19 cellular contexts compared by ENCODE assay signal in genomic region chr9:129264388-129264787, GRCh38.
DNase-seq lines count a peak whose midpoint lies in the region; ATAC-seq, FAIRE-seq and TF ChIP-seq lines count a peak whose summit lies in the region.
"Had no signal": no experiment of that assay in that cellular context is flagged by ENCODE, and none has a peak within 500 bp of the region (broad histone marks: within the 10 kb centered on the region; RNA-seq: fewer than 3 reads in every experiment).

No MANE protein-coding gene starts in this region.

- H3K9me3 Mint-ChIP-seq in activated naive CD8-positive, alpha-beta T cell treated with anti-CD3 and anti-CD28 coated beads for 36 hours, result no peaks in the 10 kb centered on the region
- H3K9me3 Mint-ChIP-seq: CD4-positive, alpha-beta T cell; HFFc6 had no signal

- TF ChIP-seq POLR2A in GM12878 (IDR thresholded peaks at IDR 0.05; ENCODE audit: low read depth, low read length), result no peak

- no peak overlapping the region for H2BK120ac ChIP-seq in mesendoderm (ENCODE audit: low read depth, low read length)

- no peaks in the 10 kb centered on the region for H3K36me3 Mint-ChIP-seq in activated naive CD8-positive, alpha-beta T cell treated with anti-CD3 and anti-CD28 coated beads for 36 hours

- no peak overlapping the region for H3K23ac ChIP-seq in mesendoderm (ENCODE audit: low read length)

- H2AK5ac ChIP-seq in mesendoderm (ENCODE audit: low read length), result no peak overlapping the region

- H3K9me3 ChIP-seq in GM12878 (replicated peaks; ENCODE audit: control insufficient read depth, insufficient read depth, low read length), result no peaks in the 10 kb centered on the region

- SMC1A ChIA-PET in GM12878 (lab: Charles Lee; ENCODE audit: uncharacterized antibody, unreplicated experiment), result no interaction called here

- H3K9ac ChIP-seq in GM12878 (ENCODE audit: control insufficient read depth, insufficient read depth, low read length), result no peak overlapping the region
- no peak overlapping the region for H3K9ac ChIP-seq in mesendoderm (ENCODE audit: low read length)

- H3K79me2 ChIP-seq in GM12878 (ENCODE audit: control insufficient read depth, insufficient read depth, low read length) (no peaks in the 10 kb centered on the region), mesendoderm (ENCODE audit: control insufficient read depth, insufficient read depth, low read length) (no peaks in the 10 kb centered on the region)

- no peak overlapping the region for H3K4me3 ChIP-seq in GM12878
- H3K4me3 ChIP-seq in mesendoderm (ENCODE audit: low read length), result no peak overlapping the region

- H3K4me2 ChIP-seq in GM12878 (ENCODE audit: control insufficient read depth, insufficient read depth), result no peak overlapping the region
- H3K4me2 ChIP-seq in mesendoderm (ENCODE audit: low read length), result no peak overlapping the region

- no peak overlapping the region for H3K27ac Mint-ChIP-seq in activated naive CD8-positive, alpha-beta T cell treated with anti-CD3 and anti-CD28 coated beads for 36 hours
- H3K27ac Mint-ChIP-seq: B cell; CD4-positive, alpha-beta T cell; HFFc6 had no signal

- H3K4ac ChIP-seq in mesendoderm (ENCODE audit: low read depth, low read length), result no peak overlapping the region

- CTCF ChIA-PET in GM12878 (lab: Yijun Ruan, JAX), result no interaction called here

- no peak for FAIRE-seq in GM12878 (lab: Jason Lieb, UNC)
- FAIRE-seq: A204.1, GM12892 had no signal

- intact Hi-C loops in GM12878 (cut with micrococcal nuclease; ENCODE audit: unreplicated experiment), result no loop called here
- intact Hi-C loops in head of caudate nucleus (cut with DNase I), result no loop called here

- no peak overlapping the region for H4K5ac ChIP-seq in mesendoderm (ENCODE audit: low read length)

- no peak overlapping the region for H2AFZ ChIP-seq in GM12878 (ENCODE audit: control insufficient read depth, low read depth, low read length)

- H3K4me3 Mint-ChIP-seq in activated naive CD8-positive, alpha-beta T cell treated with anti-CD3 and anti-CD28 coated beads for 36 hours, result no peak overlapping the region
- H3K4me3 Mint-ChIP-seq: B cell; CD4-positive, alpha-beta T cell; HFFc6 had no signal

- no peaks in the 10 kb centered on the region for H4K20me1 ChIP-seq in GM12878 (ENCODE audit: control insufficient read depth, insufficient read depth)

- H3K4me1 ChIP-seq in GM12878 (ENCODE audit: control insufficient read depth, insufficient read depth, low read length), result peaks cover 7% of the 10 kb centered on the region
- H3K4me1 ChIP-seq in mesendoderm (ENCODE audit: control insufficient read depth, low read depth, low read length), result no peaks in the 10 kb centered on the region

- DNase-seq in NCI-H748 (lab: John Stamatoyannopoulos, UW; ENCODE audit: unreplicated experiment) (peak; percentile 57), NCI-H748 treated with DMSO at 0.1 percent for 48 hours (lab: John Stamatoyannopoulos, UW) (no peak), NAMALWA (ENCODE audit: low spot score) (peak; percentile 56), GM12878 (ENCODE audit: low read depth, low spot score) (no peak), mesendoderm (peak; percentile 73), head of caudate nucleus (no peak)
- no peak for DNase-seq in activated naive CD8-positive, alpha-beta T cell treated with anti-CD3 and anti-CD28 coated beads for 36 hours
- no peak for DNase-seq in activated naive CD4-positive, alpha-beta T cell treated with anti-CD3 and anti-CD28 coated beads, Interleukin-2, amount 50 U/mL, for 16 hours
- DNase-seq: C1 segment of cervical spinal cord; Calu3; CD4-positive, alpha-beta T cell; DMS 273 treated with DMSO at 0.1 percent for 48 hours; GOT3; HCEC 1CT; HFFc6 had no signal

- H3K18ac ChIP-seq in mesendoderm (ENCODE audit: low read length), result no peak overlapping the region

- no TSS peak for BruUV-seq in GM12878 (replicated peaks; lab: Mats Ljungman, UMichigan)

- TF ChIP-seq RAD21 in GM12878 (IDR thresholded peaks at IDR 0.05; ENCODE audit: insufficient read depth, low read depth, low read length), result no peak

- in situ Hi-C loops in GM12878 (cut with MboI), result no loop called here

- no peak for ATAC-seq in GM12878

- no peak for TF ChIP-seq CTCF in GM12878 (IDR thresholded peaks at IDR 0.05 in 2 of 3, conservative IDR thresholded peaks at IDR 0.05 in 1 of 3; ENCODE audit: control insufficient read depth in 2 of 3, extremely low read depth in 1 of 3, insufficient read depth in 1 of 3, low read depth in 3 of 3, low read length in 3 of 3)

- no peak overlapping the region for H2BK5ac ChIP-seq in mesendoderm (ENCODE audit: low read length)

- POLR2A ChIA-PET in GM12878 (lab: Charles Lee), result no interaction called here

- no peaks in the 10 kb centered on the region for H3K79me1 ChIP-seq in mesendoderm (ENCODE audit: low read length)

- TF ChIP-seq EP300 in GM12878 (IDR thresholded peaks at IDR 0.05; ENCODE audit: borderline replicate concordance in 1 of 2, control insufficient read depth in 1 of 2, low read depth in 2 of 2, low read length in 2 of 2), result no peak

- RAD21 ChIA-PET in GM12878 (lab: Charles Lee; ENCODE audit: unreplicated experiment), result no interaction called here

- H3K36me3 ChIP-seq in GM12878 (ENCODE audit: control insufficient read depth in 2 of 2, insufficient read depth in 2 of 2, low read length in 1 of 2) (no peaks in the 10 kb centered on the region), mesendoderm (ENCODE audit: control insufficient read depth, insufficient read depth, low read length) (no peaks in the 10 kb centered on the region)

- peaks cover 17% of the 10 kb centered on the region for H3K27me3 Mint-ChIP-seq in activated naive CD8-positive, alpha-beta T cell treated with anti-CD3 and anti-CD28 coated beads for 36 hours
- H3K27me3 Mint-ChIP-seq: CD4-positive, alpha-beta T cell had no signal

- no peak overlapping the region for H3K56ac ChIP-seq in mesendoderm (ENCODE audit: low read length)

- H3K27ac ChIP-seq in GM12878 (ENCODE audit: control insufficient read depth, insufficient read depth) (no peak overlapping the region), mesendoderm (ENCODE audit: low read depth, low read length) (no peak overlapping the region)
- H3K27ac ChIP-seq: HL-60 had no signal

- H2BK15ac ChIP-seq in mesendoderm (replicated peaks; ENCODE audit: low read depth), result no peak overlapping the region

- WGBS in GM12878 (ENCODE audit: insufficient coverage, insufficient replicate concordance, low lambda C conversion rate, missing lambda C conversion rate), result 37% methylated on average over 5 of the region's 5 CpGs
- no CpG with 5 or more reads among the region's 5 CpGs for WGBS in mesendoderm (ENCODE audit: extremely low coverage, insufficient coverage, low lambda C conversion rate)

- no peak overlapping the region for H4K8ac ChIP-seq in mesendoderm (ENCODE audit: low read depth, low read length)

- H3K27me3 ChIP-seq in GM12878 (replicated peaks in 1 of 2; ENCODE audit: control insufficient read depth in 2 of 2, insufficient read depth in 2 of 2, low read length in 1 of 2) (peaks cover 0 to 1% of the 10 kb centered on the region in 2 experiments; a peak in 2 of 4 replicates), mesendoderm (ENCODE audit: insufficient read depth, low read length, poor library complexity) (no peaks in the 10 kb centered on the region)

- peaks cover 23% of the 10 kb centered on the region for H3K4me1 Mint-ChIP-seq in activated naive CD8-positive, alpha-beta T cell treated with anti-CD3 and anti-CD28 coated beads for 36 hours

TF ChIP-seq in GM12878, 131 proteins besides CTCF, POLR2A, EP300 and RAD21:
- TF ChIP-seq CBX3 (IDR thresholded peaks at IDR 0.05; ENCODE audit: borderline replicate concordance, low read depth) (no peak), PKNOX1 (IDR thresholded peaks at IDR 0.05) (peak; percentile 40; the same call in 1 of the 2 replicates)

Comparison
In these comparisons a context has a peak if more than half of its experiments do, and no peak if none do; other contexts are left out.
1. DNase-seq: peak in NCI-H748 (single experiment), NAMALWA (single experiment) and mesendoderm (single experiment); none in NCI-H748 treated with DMSO at 0.1 percent for 48 hours (single experiment), GM12878 (single experiment), activated naive CD8-positive, alpha-beta T cell treated with anti-CD3 and anti-CD28 coated beads for 36 hours (single experiment), activated naive CD4-positive, alpha-beta T cell treated with anti-CD3 and anti-CD28 coated beads, Interleukin-2, amount 50 U/mL, for 16 hours (single experiment) and head of caudate nucleus (0 of 42).